8 cellular contexts compared by ENCODE assay signal in genomic region chr4:154549894-154550790, GRCh38. TPM values are rescaled to one million over a fixed set of nuclear protein-coding genes. Genes with fewer than 3 reads are reported as not detected.
A peak's percentile ranks its signal among the peaks of the same experiment; 100 is the strongest.
DNase-seq lines count a peak whose midpoint lies in the region; TF ChIP-seq lines count a peak whose summit lies in the region.

PLRG1 (minus strand) TSS chr4:154550400; CDS start chr4:154550308, 92 bp downstream.

- in situ Hi-C loops in GM23248 (cut with MboI), result loop anchor here (10.0 to 25.0 kb wide), 2 partner anchors 225 to 812 kb away; no protein-coding TSS in a partner anchor

- peak within 1 kb of the TSS; percentile 88 for H3K9ac ChIP-seq in GM23248

- H3K9me3 ChIP-seq in DOHH2 (ENCODE audit: control insufficient read depth, insufficient read depth, low read length), result no peaks in the 10 kb centered on the region
- no peaks in the 10 kb centered on the region for H3K9me3 ChIP-seq in GM23248 (ENCODE audit: low read depth)
- no peaks in the 10 kb centered on the region for H3K9me3 ChIP-seq in esophagus squamous epithelium

- H3K4me1 Mint-ChIP-seq in activated T-helper 1 cell treated with anti-CD3 and anti-CD28 coated beads, Interleukin-12 subunit alpha, Interleukin-12 subunit beta, Interleukin-2, Interleukin-4 antibody, amounts not matched to agents 30 ng/mL and 10 ng/mL and 1 ng/mL, durations not matched to agents 14 hours and 24 hours and 36 hours (ENCODE audit: low read depth), result peaks cover 28% of the 10 kb centered on the region

- H3K27ac Mint-ChIP-seq in activated T-helper 1 cell treated with anti-CD3 and anti-CD28 coated beads, Interleukin-12 subunit alpha, Interleukin-12 subunit beta, Interleukin-2, Interleukin-4 antibody, amounts not matched to agents 30 ng/mL and 10 ng/mL and 1 ng/mL, durations not matched to agents 14 hours and 24 hours and 36 hours, result peak within 1 kb of the TSS; percentile 97

- H3K4me3 ChIP-seq in DOHH2 (ENCODE audit: low read length) (peak within 1 kb of the TSS; percentile 93), GM23248 (peak within 1 kb of the TSS; percentile 94), esophagus squamous epithelium (peak within 1 kb of the TSS; percentile 49 to 90 (median 69))

- H3K36me3 ChIP-seq in DOHH2 (ENCODE audit: control insufficient read depth, low read length), result peaks cover 38% of the 10 kb centered on the region
- peaks cover 23% of the 10 kb centered on the region for H3K36me3 ChIP-seq in GM23248 (ENCODE audit: low read depth)
- peaks cover 4 to 28% (median 8%) of the 10 kb centered on the region in 3 donors for H3K36me3 ChIP-seq in esophagus squamous epithelium

- peaks cover 2% of the 10 kb centered on the region for H3K27me3 Mint-ChIP-seq in activated T-helper 1 cell treated with anti-CD3 and anti-CD28 coated beads, Interleukin-12 subunit alpha, Interleukin-12 subunit beta, Interleukin-2, Interleukin-4 antibody, amounts not matched to agents 30 ng/mL and 10 ng/mL and 1 ng/mL, durations not matched to agents 14 hours and 24 hours and 36 hours (ENCODE audit: insufficient read depth)

- peak within 1 kb of the TSS; percentile 100 for H3K4me3 Mint-ChIP-seq in activated T-helper 1 cell treated with anti-CD3 and anti-CD28 coated beads, Interleukin-12 subunit alpha, Interleukin-12 subunit beta, Interleukin-2, Interleukin-4 antibody, amounts not matched to agents 30 ng/mL and 10 ng/mL and 1 ng/mL, durations not matched to agents 14 hours and 24 hours and 36 hours

- H4K20me1 ChIP-seq in DOHH2 (ENCODE audit: control insufficient read depth, insufficient read depth, low read depth, low read length) (no peaks in the 10 kb centered on the region), GM23248 (ENCODE audit: insufficient read depth) (peaks cover 4% of the 10 kb centered on the region; the same call in 1 of the 2 replicates)

- H3K36me3 Mint-ChIP-seq in activated T-helper 1 cell treated with anti-CD3 and anti-CD28 coated beads, Interleukin-12 subunit alpha, Interleukin-12 subunit beta, Interleukin-2, Interleukin-4 antibody, amounts not matched to agents 30 ng/mL and 10 ng/mL and 1 ng/mL, durations not matched to agents 14 hours and 24 hours and 36 hours (ENCODE audit: low read depth), result peaks cover 10% of the 10 kb centered on the region

- no peaks in the 10 kb centered on the region for H3K9me2 ChIP-seq in DOHH2 (replicated peaks; ENCODE audit: control insufficient read depth, low read length)
- no peaks in the 10 kb centered on the region for H3K9me2 ChIP-seq in GM23248 (ENCODE audit: insufficient read depth)

- H3K4me1 ChIP-seq in DOHH2 (ENCODE audit: control insufficient read depth, low read length) (peaks cover 17% of the 10 kb centered on the region), GM23248 (ENCODE audit: insufficient read depth) (peaks cover 10% of the 10 kb centered on the region), esophagus squamous epithelium (peaks cover 7 to 29% (median 21%) of the 10 kb centered on the region in 3 donors)

- no peaks in the 10 kb centered on the region; the same call in 1 of the 2 replicates for H3F3A ChIP-seq in DOHH2 (ENCODE audit: control insufficient read depth, insufficient read depth)
- H3F3A ChIP-seq in GM23248 (ENCODE audit: insufficient read depth), result no peaks in the 10 kb centered on the region

- H3K27me3 ChIP-seq in DOHH2 (ENCODE audit: control insufficient read depth, low read length) (no peaks in the 10 kb centered on the region), GM23248 (replicated peaks; ENCODE audit: insufficient read depth) (no peaks in the 10 kb centered on the region), esophagus squamous epithelium (no peaks in the 10 kb centered on the region)

- H3K79me2 ChIP-seq in DOHH2 (ENCODE audit: control insufficient read depth, low read length), result peaks cover 25% of the 10 kb centered on the region
- H3K79me2 ChIP-seq in GM23248 (ENCODE audit: insufficient read depth), result peaks cover 51% of the 10 kb centered on the region

- peak within 1 kb of the TSS; percentile 73 for H3K4me2 ChIP-seq in DOHH2 (ENCODE audit: low read length)
- peak within 1 kb of the TSS; percentile 91 for H3K4me2 ChIP-seq in GM23248 (ENCODE audit: unreplicated experiment)

- H3K27ac ChIP-seq in DOHH2 (ENCODE audit: low read depth, low read length), result no peak within 1 kb of the TSS
- H3K27ac ChIP-seq in GM23248, result peak within 1 kb of the TSS; percentile 55
- peak within 1 kb of the TSS; percentile 80 to 86 (median 86) for H3K27ac ChIP-seq in esophagus squamous epithelium

- no peaks in the 10 kb centered on the region for H3K9me3 Mint-ChIP-seq in activated T-helper 1 cell treated with anti-CD3 and anti-CD28 coated beads, Interleukin-12 subunit alpha, Interleukin-12 subunit beta, Interleukin-2, Interleukin-4 antibody, amounts not matched to agents 30 ng/mL and 10 ng/mL and 1 ng/mL, durations not matched to agents 14 hours and 24 hours and 36 hours

- no peak for TF ChIP-seq CTCF in DOHH2 (IDR thresholded peaks at IDR 0.05; ENCODE audit: low read depth, low read length, poor library complexity, severe bottlenecking)
- TF ChIP-seq CTCF in esophagus squamous epithelium (IDR thresholded peaks at IDR 0.05), result peak in 5 of 6 experiments; percentile 30 to 67 (median 55)

- peak within 1 kb of the TSS; percentile 99 for H2AFZ ChIP-seq in GM23248

- DNase-seq in GM23248 (peak; percentile 99), Kasumi-1 (lab: John Stamatoyannopoulos, UW) (peak; percentile 91 to 93), RPMI7951 (ENCODE audit: low read depth) (peak; percentile 88), esophagus squamous epithelium (lab: John Stamatoyannopoulos, UW) (peak; percentile 72), myocyte (ENCODE audit: low read depth) (peak; percentile 98)
- peak; percentile 94 for DNase-seq in activated T-helper 1 cell treated with anti-CD3 and anti-CD28 coated beads, Interleukin-12 subunit alpha, Interleukin-12 subunit beta, Interleukin-2, Interleukin-4 antibody, amounts not matched to agents 30 ng/mL and 10 ng/mL and 1 ng/mL, durations not matched to agents 14 hours and 24 hours and 36 hours (ENCODE audit: low spot score)
- DNase-seq in stimulated activated CD8-positive, alpha-beta memory T cell treated with anti-CD3 and anti-CD28 coated beads, Interleukin-7, amount 100 ng/mL, for 48 hours (ENCODE audit: extremely low read depth in 1 of 2, low read depth in 1 of 2), result peak; percentile 85 to 94

- TF ChIP-seq POLR2A in esophagus squamous epithelium (IDR thresholded peaks at IDR 0.05), result peak in 3 of 4 donors; percentile 30 to 72 (median 48)

- intact Hi-C loops in activated T-helper 1 cell treated with anti-CD3 and anti-CD28 coated beads, Interleukin-12 subunit alpha, Interleukin-12 subunit beta, Interleukin-2, Interleukin-4 antibody, amounts not matched to agents 30 ng/mL and 10 ng/mL and 1 ng/mL, durations not matched to agents 14 hours and 24 hours and 36 hours (cut with micrococcal nuclease), result loop anchor here (1.0 to 10.0 kb wide), 7 partner anchors 195 to 1403 kb away; partner anchors contain the start of genes CTSO, LRAT, MAP9 and MND1
- intact Hi-C loops in esophagus squamous epithelium (cut with DNase I), result no loop called here

- 0 to 2% methylated on average over 51 of the region's 51 CpGs for WGBS in GM23248 (ENCODE audit: low coverage in 1 of 2, low lambda C conversion rate in 2 of 2, missing lambda C conversion rate in 2 of 2), 2 experiments
- 1% methylated on average over 21 to 40 of the region's 51 CpGs for WGBS in esophagus squamous epithelium, 2 donors

RNA-seq across cellular contexts. Expression of gene PLRG1, which starts in this region (rescaled TPM):
- 84.7 and 84.8 TPM in 2 replicates for total RNA-seq in GM23248 (2014; rRNA removed; shearing (Covaris generic))
- polyA plus RNA-seq in GM23248 (2016; fragmentation: Nextera tagmentation; extraction: Ambion mirVana), result 72.0 and 81.7 TPM in 2 replicates
- 54.0 and 77.4 TPM in 2 replicates for total RNA-seq in RPMI7951 (2014; rRNA removed; shearing (Covaris generic))
- 96.4 and 100 TPM in 2 replicates for total RNA-seq in activated T-helper 1 cell treated with anti-CD3 and anti-CD28 coated beads, Interleukin-12 subunit alpha, Interleukin-12 subunit beta, Interleukin-2, Interleukin-4 antibody, amounts not matched to agents 30 ng/mL and 10 ng/mL and 1 ng/mL, durations not matched to agents 14 hours and 24 hours and 36 hours
- total RNA-seq in esophagus squamous epithelium (10 to 100 TPM; 47.1 to 60.5 (median 49.2) TPM), myocyte (55.7 and 62.0 TPM in 2 replicates)
- 40.9 TPM for polyA plus RNA-seq in myocyte (2012)
